In genomic region chr2:168976034-168976654, GRCh38 we compare ENCODE assay signal across 16 cellular contexts. TPM values are rescaled to one million over a fixed set of nuclear protein-coding genes. Genes with fewer than 3 reads are reported as not detected.
DNase-seq lines count a peak whose midpoint lies in the region; FAIRE-seq and TF ChIP-seq lines count a peak whose summit lies in the region.
"Had no signal": no experiment of that assay in that cellular context is flagged by ENCODE, and none has a peak within 500 bp of the region (broad histone marks: within the 10 kb centered on the region; RNA-seq: fewer than 3 reads in every experiment).

No MANE protein-coding gene starts in this region.

- H3K56ac ChIP-seq in H9 (ENCODE audit: insufficient read length, low read depth, low read length): no peak overlapping the region

- POLR2A ChIA-PET in Caco-2 (lab: Charles Lee): no interaction called here

- no peak overlapping the region for H2AFZ ChIP-seq in H9 (ENCODE audit: low read length)

- no peak overlapping the region for H2BK15ac ChIP-seq in H9 (ENCODE audit: low read depth, low read length)

- intact Hi-C loops in Caco-2 (cut with micrococcal nuclease; ENCODE audit: unreplicated experiment): no loop called here
- intact Hi-C loops in left ventricle myocardium inferior (cut with micrococcal nuclease): no loop called here

- no peaks in the 10 kb centered on the region for H3K23me2 ChIP-seq in H9 (ENCODE audit: insufficient read length, low read depth, low read length, poor library complexity, severe bottlenecking)

- no peak overlapping the region for H4K5ac ChIP-seq in H9 (ENCODE audit: insufficient read length, low read depth, low read length)

- H4K8ac ChIP-seq in H9 (replicated peaks; ENCODE audit: insufficient read length, low read depth, low read length): no peak overlapping the region

- DNase-seq in Caco-2: peak; percentile 36 to 41
- DNase-seq in GM18507 (ENCODE audit: extremely low spot score, insufficient read length, low read depth): no peak
- peak; percentile 95 for DNase-seq in OCI-M1 (lab: John Stamatoyannopoulos, UW)
- no peak for DNase-seq in left ventricle myocardium inferior
- DNase-seq in GM12891 (ENCODE audit: insufficient read length, low spot score): no peak
- no peak for DNase-seq in H9
- no peak for DNase-seq in activated effector memory CD4-positive, alpha-beta T cell treated with anti-CD3 and anti-CD28 coated beads, Interleukin-2, amount 50 U/mL, for 16 hours
- no peak for DNase-seq in activated CD4-positive, alpha-beta T cell treated with anti-CD3 and anti-CD28 coated beads for 48 hours
- DNase-seq: adrenal gland, foreskin fibroblast, kidney glomerular epithelial cell, NCI-H1436, T1000 had no signal

- no peak overlapping the region for H3K9ac ChIP-seq in H9 (ENCODE audit: extremely low read depth, insufficient read length, low read length)

- no peaks in the 10 kb centered on the region for H3K79me2 ChIP-seq in H9 (ENCODE audit: insufficient read depth, low read length)

- H4K20me1 ChIP-seq in H9 (ENCODE audit: control insufficient read depth, insufficient read depth, insufficient read length): no peaks in the 10 kb centered on the region

- H3K4ac ChIP-seq in H9 (ENCODE audit: low read depth, low read length): no peak overlapping the region

- no peak overlapping the region for H4K91ac ChIP-seq in H9 (ENCODE audit: insufficient read length, low read depth, low read length)

- H3K9me3 Mint-ChIP-seq in Caco-2 (ENCODE audit: unreplicated experiment): no peaks in the 10 kb centered on the region
- no peaks in the 10 kb centered on the region for H3K9me3 Mint-ChIP-seq in H9
- H3K9me3 Mint-ChIP-seq: dendritic cell treated with granulocyte-macrophage colony-stimulating factor and Interleukin-4, amounts not matched to agents 40 ng/mL and 50 ng/mL, for 4 days had no signal

- H2BK5ac ChIP-seq in H9 (ENCODE audit: insufficient read length, low read length): no peak overlapping the region

- TF ChIP-seq CTCF in Caco-2 (IDR thresholded peaks at IDR 0.05; ENCODE audit: insufficient read depth in 1 of 2, low read depth in 1 of 2, low read length in 1 of 2, severe bottlenecking in 1 of 2, unreplicated experiment in 1 of 2): no peak
- no peak for TF ChIP-seq CTCF in left ventricle myocardium inferior (IDR thresholded peaks at IDR 0.05; ENCODE audit: borderline replicate concordance)
- no peak for TF ChIP-seq CTCF in H9 (conservative IDR thresholded peaks at IDR 0.05)

- H3K27ac ChIP-seq in left ventricle myocardium inferior (replicated peaks): peak overlapping the region; percentile 28
- H3K27ac ChIP-seq in H9 (ENCODE audit: insufficient read length, low read depth, low read length): no peak overlapping the region
- H3K27ac ChIP-seq: adrenal gland, C4-2B had no signal

- peak; percentile 31 for FAIRE-seq in GM18507 (lab: Jason Lieb, UNC)
- FAIRE-seq in GM12891 (lab: Jason Lieb, UNC): no peak

- no peak overlapping the region for H2BK120ac ChIP-seq in H9 (ENCODE audit: low read depth, low read length, poor library complexity, severe bottlenecking)

- H3K4me1 Mint-ChIP-seq in Caco-2 (ENCODE audit: low read depth, unreplicated experiment) (peaks cover 6% of the 10 kb centered on the region), H9 (peaks cover 0 to 4% of the 10 kb centered on the region in 2 experiments; a peak in 1 of 4 replicates)

- H3K4me1 ChIP-seq in Caco-2: peaks cover 7% of the 10 kb centered on the region
- H3K4me1 ChIP-seq in left ventricle myocardium inferior: peaks cover 5% of the 10 kb centered on the region
- H3K4me1 ChIP-seq in H9 (ENCODE audit: insufficient read depth, low read length): no peaks in the 10 kb centered on the region
- H3K4me1 ChIP-seq: adrenal gland had no signal

- H2AK5ac ChIP-seq in H9 (ENCODE audit: insufficient read length, low read length): no peak overlapping the region

- H3K4me3 ChIP-seq in Caco-2 (ENCODE audit: low read depth, low read length) (no peak overlapping the region), left ventricle myocardium inferior (no peak overlapping the region)
- H3K4me3 ChIP-seq: adrenal gland had no signal

- H3K36me3 Mint-ChIP-seq in Caco-2 (ENCODE audit: insufficient read depth, unreplicated experiment): no peaks in the 10 kb centered on the region
- H3K36me3 Mint-ChIP-seq in H9 (ENCODE audit: insufficient read depth in 1 of 3, low read depth in 3 of 3): no peaks in the 10 kb centered on the region
- H3K36me3 Mint-ChIP-seq: naive thymus-derived CD8-positive, alpha-beta T cell had no signal

- H3K27me3 ChIP-seq in Caco-2 (replicated peaks; ENCODE audit: control insufficient read depth, insufficient read depth, low read length) (no peaks in the 10 kb centered on the region), left ventricle myocardium inferior (ENCODE audit: low read depth) (no peaks in the 10 kb centered on the region), H9 (ENCODE audit: insufficient read depth, low read length) (no peaks in the 10 kb centered on the region)
- H3K27me3 ChIP-seq: adrenal gland had no signal

- no peak overlapping the region for H3T11ph ChIP-seq in H9 (ENCODE audit: low read length)

- H3K23ac ChIP-seq in H9 (ENCODE audit: insufficient read length, low read depth, low read length): no peak overlapping the region

- H3K14ac ChIP-seq in H9 (ENCODE audit: insufficient read depth, low read length): no peak overlapping the region

- H3K4me3 Mint-ChIP-seq in Caco-2 (ENCODE audit: unreplicated experiment) (no peak overlapping the region), H9 (no peak overlapping the region)
- H3K4me3 Mint-ChIP-seq: dendritic cell treated with granulocyte-macrophage colony-stimulating factor and Interleukin-4, amounts not matched to agents 40 ng/mL and 50 ng/mL, for 4 days; naive thymus-derived CD8-positive, alpha-beta T cell had no signal

- CTCF ChIA-PET in Caco-2 (lab: Charles Lee): no interaction called here

- no TSS peak for BruUV-seq in Caco-2 (replicated peaks; lab: Mats Ljungman, UMichigan)

- H2BK20ac ChIP-seq in H9 (ENCODE audit: low read depth, low read length, poor library complexity, severe bottlenecking): no peak overlapping the region

- no peak for TF ChIP-seq POLR2A in GM12891 (IDR thresholded peaks at IDR 0.05; ENCODE audit: low read depth, low read length)

- H3K27ac Mint-ChIP-seq in Caco-2 (ENCODE audit: unreplicated experiment) (no peak overlapping the region), H9 (no peak overlapping the region; a peak in 1 of 7 replicates)
- H3K27ac Mint-ChIP-seq: dendritic cell treated with granulocyte-macrophage colony-stimulating factor and Interleukin-4, amounts not matched to agents 40 ng/mL and 50 ng/mL, for 4 days; naive thymus-derived CD8-positive, alpha-beta T cell had no signal

- no peak overlapping the region for H2BK12ac ChIP-seq in H9 (ENCODE audit: insufficient read length, low read depth, low read length)

- WGBS in H9 (ENCODE audit: extremely low coverage, insufficient read length, low lambda C conversion rate): no CpG with 5 or more reads among the region's 6 CpGs

- H3K4me2 ChIP-seq in H9 (ENCODE audit: insufficient read depth, insufficient read length, low read length): no peak overlapping the region

- H3K79me1 ChIP-seq in H9 (ENCODE audit: insufficient read depth, low read depth, low read length, poor library complexity, severe bottlenecking): no peaks in the 10 kb centered on the region

- H3K18ac ChIP-seq in H9 (ENCODE audit: insufficient read length, low read depth, low read length): no peak overlapping the region

- H3K27me3 Mint-ChIP-seq in Caco-2 (ENCODE audit: insufficient read depth, unreplicated experiment): no peaks in the 10 kb centered on the region
- no peaks in the 10 kb centered on the region for H3K27me3 Mint-ChIP-seq in H9 (ENCODE audit: low read depth)
- H3K27me3 Mint-ChIP-seq: dendritic cell treated with granulocyte-macrophage colony-stimulating factor and Interleukin-4, amounts not matched to agents 40 ng/mL and 50 ng/mL, for 4 days; naive thymus-derived CD8-positive, alpha-beta T cell had no signal

- no peaks in the 10 kb centered on the region for H3K9me3 ChIP-seq in Caco-2
- H3K9me3 ChIP-seq in left ventricle myocardium inferior (replicated peaks): no peaks in the 10 kb centered on the region
- H3K9me3 ChIP-seq in H9 (ENCODE audit: control insufficient read depth, low read depth, low read length): no peaks in the 10 kb centered on the region
- H3K9me3 ChIP-seq: adrenal gland had no signal

- H3K36me3 ChIP-seq in Caco-2 (ENCODE audit: control insufficient read depth, insufficient read depth, low read length) (no peaks in the 10 kb centered on the region), left ventricle myocardium inferior (no peaks in the 10 kb centered on the region)
- H3K36me3 ChIP-seq: adrenal gland had no signal

TF ChIP-seq in GM12891, 5 proteins besides CTCF, POLR2A, EP300 and RAD21:
- TF ChIP-seq TAF1 (IDR thresholded peaks at IDR 0.05; ENCODE audit: low read depth, low read length) (no peak), POLR2AphosphoS5 (IDR thresholded peaks at IDR 0.05; ENCODE audit: low read depth, low read length) (no peak), PAX5 (IDR thresholded peaks at IDR 0.05; ENCODE audit: insufficient read depth, low read length, severe bottlenecking) (no peak), SPI1 (IDR thresholded peaks at IDR 0.05; ENCODE audit: low read depth, low read length) (no peak), POU2F2 (IDR thresholded peaks at IDR 0.05; ENCODE audit: low read depth, low read length) (no peak)

RNA-seq across cellular contexts. Expression of gene ABCB11, which starts 55.0 kb away (rescaled TPM):
- total RNA-seq in Caco-2 (2022) (not detected in 2 replicates), left ventricle myocardium inferior (0.05 TPM), H9 (2021) (0.04 TPM in 1 of 2 replicates, not detected in the other)
- polyA plus RNA-seq in GM12891 (2012; ENCODE audit: low read depth, missing spikeins): not detected
- polyA plus RNA-seq: naive thymus-derived CD8-positive, alpha-beta T cell had no signal

Comparison
In these comparisons a context has a peak if more than half of its experiments do, and no peak if none do; other contexts are left out.
1. DNase-seq: peak in Caco-2 (2 of 2) and OCI-M1 (single experiment); none in GM18507 (single experiment), left ventricle myocardium inferior (single experiment), GM12891 (single experiment), H9 (single experiment), activated effector memory CD4-positive, alpha-beta T cell treated with anti-CD3 and anti-CD28 coated beads, Interleukin-2, amount 50 U/mL, for 16 hours (single experiment) and activated CD4-positive, alpha-beta T cell treated with anti-CD3 and anti-CD28 coated beads for 48 hours (single experiment).